In genomic region chr9:101707708-101708107, GRCh38 we compare ENCODE assay signal across 18 cellular contexts. TPM values are rescaled to one million over a fixed set of nuclear protein-coding genes. Genes with fewer than 3 reads are reported as not detected.
DNase-seq lines count a peak whose midpoint lies in the region; TF ChIP-seq lines count a peak whose summit lies in the region.
"Had no signal": no experiment of that assay in that cellular context is flagged by ENCODE, and none has a peak within 500 bp of the region (broad histone marks: within the 10 kb centered on the region; RNA-seq: fewer than 3 reads in every experiment).

No MANE protein-coding gene starts in this region.

- H3K27ac Mint-ChIP-seq in activated T-helper 1 cell treated with anti-CD3 and anti-CD28 coated beads, Interleukin-12 subunit alpha, Interleukin-12 subunit beta, Interleukin-2, Interleukin-4 antibody, amounts not matched to agents 30 ng/mL and 10 ng/mL and 1 ng/mL, durations not matched to agents 14 hours and 24 hours and 36 hours = no peak overlapping the region

- no peak overlapping the region for H3K27ac ChIP-seq in testis

- intact Hi-C loops in testis (cut with DNase I; ENCODE audit: low total_unique reads) = no loop called here
- intact Hi-C loops in activated T-helper 1 cell treated with anti-CD3 and anti-CD28 coated beads, Interleukin-12 subunit alpha, Interleukin-12 subunit beta, Interleukin-2, Interleukin-4 antibody, amounts not matched to agents 30 ng/mL and 10 ng/mL and 1 ng/mL, durations not matched to agents 14 hours and 24 hours and 36 hours (cut with micrococcal nuclease) = no loop called here

- no peak overlapping the region for H3K4me3 Mint-ChIP-seq in activated T-helper 1 cell treated with anti-CD3 and anti-CD28 coated beads, Interleukin-12 subunit alpha, Interleukin-12 subunit beta, Interleukin-2, Interleukin-4 antibody, amounts not matched to agents 30 ng/mL and 10 ng/mL and 1 ng/mL, durations not matched to agents 14 hours and 24 hours and 36 hours

- WGBS in testis, 2 donors = 40 to 68% methylated on average over 3 of the region's 3 CpGs

- DNase-seq in NCI-H446 treated with DMSO at 0.1 percent for 48 hours (lab: John Stamatoyannopoulos, UW) = peak; percentile 13
- no peak for DNase-seq in NCI-H446 (lab: John Stamatoyannopoulos, UW)
- peak; percentile 25 for DNase-seq in MV-4-11 (lab: John Stamatoyannopoulos, UW)
- peak; percentile 51 for DNase-seq in OCI-M1 (lab: John Stamatoyannopoulos, UW)
- DNase-seq in choroid plexus epithelial cell (ENCODE audit: low read depth) = peak; percentile 26
- DNase-seq in testis = no peak
- no peak for DNase-seq in NCI-H226
- no peak for DNase-seq in activated T-helper 1 cell treated with anti-CD3 and anti-CD28 coated beads, Interleukin-12 subunit alpha, Interleukin-12 subunit beta, Interleukin-2, Interleukin-4 antibody, amounts not matched to agents 30 ng/mL and 10 ng/mL and 1 ng/mL, durations not matched to agents 14 hours and 24 hours and 36 hours (ENCODE audit: low spot score)
- DNase-seq: C1 segment of cervical spinal cord, DMS79 treated with DMSO at 0.1 percent for 48 hours, GDM1, NCI-H1048, NCI-H1694 treated with DMSO at 0.1 percent for 48 hours, NCI-H2107, NCI-H82, SHP77 treated with DMSO at 0.1 percent for 48 hours had no signal

- no peaks in the 10 kb centered on the region for H3K36me3 Mint-ChIP-seq in activated T-helper 1 cell treated with anti-CD3 and anti-CD28 coated beads, Interleukin-12 subunit alpha, Interleukin-12 subunit beta, Interleukin-2, Interleukin-4 antibody, amounts not matched to agents 30 ng/mL and 10 ng/mL and 1 ng/mL, durations not matched to agents 14 hours and 24 hours and 36 hours (ENCODE audit: low read depth)

- H3K27me3 Mint-ChIP-seq in activated T-helper 1 cell treated with anti-CD3 and anti-CD28 coated beads, Interleukin-12 subunit alpha, Interleukin-12 subunit beta, Interleukin-2, Interleukin-4 antibody, amounts not matched to agents 30 ng/mL and 10 ng/mL and 1 ng/mL, durations not matched to agents 14 hours and 24 hours and 36 hours (ENCODE audit: insufficient read depth) = peaks cover 15% of the 10 kb centered on the region

- H3K36me3 ChIP-seq in testis (ENCODE audit: low read depth, missing control alignments) = no peaks in the 10 kb centered on the region
- H3K36me3 ChIP-seq: HAP-1 had no signal

- no peaks in the 10 kb centered on the region for H3K27me3 ChIP-seq in testis

- H3K4me1 ChIP-seq in testis = no peaks in the 10 kb centered on the region

- H3K9me3 ChIP-seq in testis = no peaks in the 10 kb centered on the region
- H3K9me3 ChIP-seq: HAP-1 had no signal

- H3K4me1 Mint-ChIP-seq in activated T-helper 1 cell treated with anti-CD3 and anti-CD28 coated beads, Interleukin-12 subunit alpha, Interleukin-12 subunit beta, Interleukin-2, Interleukin-4 antibody, amounts not matched to agents 30 ng/mL and 10 ng/mL and 1 ng/mL, durations not matched to agents 14 hours and 24 hours and 36 hours (ENCODE audit: low read depth) = peaks cover 8% of the 10 kb centered on the region

- TF ChIP-seq POLR2A in testis (IDR thresholded peaks at IDR 0.05) = no peak

- no peaks in the 10 kb centered on the region for H3K9me3 Mint-ChIP-seq in activated T-helper 1 cell treated with anti-CD3 and anti-CD28 coated beads, Interleukin-12 subunit alpha, Interleukin-12 subunit beta, Interleukin-2, Interleukin-4 antibody, amounts not matched to agents 30 ng/mL and 10 ng/mL and 1 ng/mL, durations not matched to agents 14 hours and 24 hours and 36 hours

- H3K4me3 ChIP-seq in choroid plexus epithelial cell (ENCODE audit: low read depth, low read length) = no peak overlapping the region
- H3K4me3 ChIP-seq in testis = no peak overlapping the region
- H3K4me3 ChIP-seq: GM12878, HAP-1 had no signal

- TF ChIP-seq CTCF in choroid plexus epithelial cell (conservative IDR thresholded peaks at IDR 0.05; ENCODE audit: low read depth, low read length) (no peak), testis (IDR thresholded peaks at IDR 0.05) (no peak)

RNA-seq across cellular contexts. Expression of gene GRIN3A, which starts 30.7 kb away (rescaled TPM):
- under 1 TPM; 0.16 to 0.25 TPM for total RNA-seq in testis
- 0.79 TPM for polyA plus RNA-seq in testis (ENCODE audit: insufficient read depth, low read depth, low replicate concordance)
- total RNA-seq in activated T-helper 1 cell treated with anti-CD3 and anti-CD28 coated beads, Interleukin-12 subunit alpha, Interleukin-12 subunit beta, Interleukin-2, Interleukin-4 antibody, amounts not matched to agents 30 ng/mL and 10 ng/mL and 1 ng/mL, durations not matched to agents 14 hours and 24 hours and 36 hours = not detected in 2 replicates
- total RNA-seq: GM12878 had no signal

Comparison
In these comparisons a context has a peak if more than half of its experiments do, and no peak if none do; other contexts are left out.
1. DNase-seq: peak in NCI-H446 treated with DMSO at 0.1 percent for 48 hours (single experiment), MV-4-11 (single experiment), OCI-M1 (single experiment) and choroid plexus epithelial cell (single experiment); none in NCI-H446 (0 of 2), testis (single experiment), NCI-H226 (single experiment) and activated T-helper 1 cell treated with anti-CD3 and anti-CD28 coated beads, Interleukin-12 subunit alpha, Interleukin-12 subunit beta, Interleukin-2, Interleukin-4 antibody, amounts not matched to agents 30 ng/mL and 10 ng/mL and 1 ng/mL, durations not matched to agents 14 hours and 24 hours and 36 hours (single experiment).